13 cellular contexts compared by ENCODE assay signal in the genomic region with DNA sequence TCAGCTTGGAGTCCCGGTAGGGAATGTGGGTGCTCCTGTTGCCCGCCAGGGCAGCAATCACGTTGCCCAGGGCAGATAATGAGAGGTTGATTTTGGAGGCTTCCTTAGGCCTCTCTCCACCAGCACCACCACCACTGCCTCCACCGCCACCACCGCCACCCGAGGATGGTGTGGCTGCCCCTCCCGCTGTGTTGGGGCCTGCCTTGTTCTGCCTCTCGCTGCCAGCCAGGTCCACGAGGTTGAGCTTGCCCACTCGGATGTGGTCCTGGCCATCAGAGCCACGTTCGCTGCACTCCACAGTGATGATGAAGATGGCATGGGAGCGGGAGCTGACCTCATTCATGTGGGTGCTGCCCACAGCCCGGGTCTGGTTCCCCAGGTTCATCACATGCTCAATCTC. TPM values are rescaled to one million over a fixed set of nuclear protein-coding genes. Genes with fewer than 3 reads are reported as not detected.
DNase-seq lines count a peak whose midpoint lies in the region; ATAC-seq, FAIRE-seq and TF ChIP-seq lines count a peak whose summit lies in the region.
"Had no signal": no experiment of that assay in that cellular context is flagged by ENCODE, and none has a peak within 500 bp of the region (broad histone marks: within the 10 kb centered on the region; RNA-seq: fewer than 3 reads in every experiment).

No MANE protein-coding gene starts in this region.

- TF ChIP-seq CTCF in GM23338 (conservative IDR thresholded peaks at IDR 0.05; ENCODE audit: low read depth in 2 of 2) (no peak), astrocyte (IDR thresholded peaks at IDR 0.05; ENCODE audit: insufficient read depth, low read depth, low read length) (no peak)

- FAIRE-seq in astrocyte (lab: Jason Lieb, UNC) = no peak

- peaks cover 32% of the 10 kb centered on the region for H3K4me1 ChIP-seq in ACC112 (ENCODE audit: control insufficient read depth, insufficient read depth, low read length, unreplicated experiment)
- H3K4me1 ChIP-seq in GM23338 (ENCODE audit: insufficient read depth) = peaks cover 34% of the 10 kb centered on the region
- H3K4me1 ChIP-seq in astrocyte (ENCODE audit: insufficient read depth, low read length) = peaks cover 45% of the 10 kb centered on the region
- H3K4me1 ChIP-seq in mesodermal cell (ENCODE audit: control insufficient read depth, insufficient read depth, low read length, poor library complexity, severe bottlenecking) = peaks cover 36% of the 10 kb centered on the region
- H3K4me1 ChIP-seq: breast epithelium had no signal

- H3K4me1 Mint-ChIP-seq in GM23338 (peaks cover 51% of the 10 kb centered on the region), astrocyte (ENCODE audit: low read depth, unreplicated experiment) (peaks cover 43% of the 10 kb centered on the region)

- peak overlapping the region; percentile 88; the same call in 1 of the 2 replicates for H3K4me3 ChIP-seq in ACC112 (ENCODE audit: low read depth, low read length)
- H3K4me3 ChIP-seq in GM23338 = peak overlapping the region; percentile 96
- peak overlapping the region; percentile 63 for H3K4me3 ChIP-seq in astrocyte (ENCODE audit: insufficient read depth, low read depth, low read length)
- H3K4me3 ChIP-seq in mesodermal cell (ENCODE audit: extremely low read depth, insufficient read depth, low read length, poor library complexity, severe bottlenecking) = peak overlapping the region; percentile 79

- no peaks in the 10 kb centered on the region; the same call in 1 of the 2 replicates for H3K9me2 ChIP-seq in GM23338 (ENCODE audit: insufficient read depth)

- H3K9me3 Mint-ChIP-seq in GM23338 (no peaks in the 10 kb centered on the region; the same call in 1 of the 3 replicates), astrocyte (ENCODE audit: unreplicated experiment) (no peaks in the 10 kb centered on the region)

- H2AFZ ChIP-seq in ACC112 (ENCODE audit: low read length, unreplicated experiment) = no peak overlapping the region
- no peak overlapping the region for H2AFZ ChIP-seq in GM23338
- H2AFZ ChIP-seq in astrocyte (ENCODE audit: low read depth, low read length) = no peak overlapping the region

- 98 to 100% methylated on average over 8 to 11 of the region's 14 CpGs for WGBS in mesodermal cell (ENCODE audit: insufficient coverage in 2 of 2), 2 experiments

- ATAC-seq in GM23338 (no peak), GM18909 (IDR thresholded peaks at IDR 0.05; ENCODE audit: poor library complexity, unreplicated experiment) (no peak), GM19452 (IDR thresholded peaks at IDR 0.05; ENCODE audit: unreplicated experiment) (no peak)

- peak overlapping the region; percentile 82 for H3K4me3 Mint-ChIP-seq in GM23338
- peak overlapping the region; percentile 84 for H3K4me3 Mint-ChIP-seq in astrocyte (ENCODE audit: unreplicated experiment)

- peak overlapping the region; percentile 94 for H3K4me2 ChIP-seq in GM23338
- peak overlapping the region; percentile 84 for H3K4me2 ChIP-seq in astrocyte (ENCODE audit: low read length)

- no peaks in the 10 kb centered on the region for H3K36me3 ChIP-seq in ACC112 (ENCODE audit: insufficient read depth, low read length)
- no peaks in the 10 kb centered on the region for H3K36me3 ChIP-seq in GM23338 (ENCODE audit: insufficient read depth)
- H3K36me3 ChIP-seq in astrocyte (ENCODE audit: insufficient read depth, low read length) = no peaks in the 10 kb centered on the region
- H3K36me3 ChIP-seq in mesodermal cell (ENCODE audit: control insufficient read depth, insufficient read depth, low read length) = peaks cover 34% of the 10 kb centered on the region
- H3K36me3 ChIP-seq: breast epithelium, thyroid gland had no signal

- H3K9ac ChIP-seq in astrocyte (ENCODE audit: low read length) = no peak overlapping the region

- H3K27ac ChIP-seq in ACC112 (ENCODE audit: low read depth, low read length) (no peak overlapping the region), GM23338 (ENCODE audit: low read depth) (no peak overlapping the region), astrocyte (ENCODE audit: low read depth, low read length) (no peak overlapping the region), mesodermal cell (ENCODE audit: low read depth, low read length, severe bottlenecking) (no peak overlapping the region)
- H3K27ac ChIP-seq: breast epithelium had no signal

- H3K79me2 ChIP-seq in ACC112 (ENCODE audit: control insufficient read depth, insufficient read depth, low read length, unreplicated experiment) = peaks cover 15% of the 10 kb centered on the region
- H3K79me2 ChIP-seq in GM23338 (replicated peaks; ENCODE audit: insufficient read depth) = peaks cover 48% of the 10 kb centered on the region
- H3K79me2 ChIP-seq in astrocyte (ENCODE audit: insufficient read depth, low read length) = peaks cover 56% of the 10 kb centered on the region

- DNase-seq in GM23338 (ENCODE audit: low spot score) (no peak), astrocyte (ENCODE audit: low read depth) (no peak), LoVo (ENCODE audit: low spot score) (no peak)
- DNase-seq in stimulated activated CD8-positive, alpha-beta memory T cell treated with anti-CD3 and anti-CD28 coated beads, Interleukin-4, amount 100 ng/mL, for 48 hours = no peak
- DNase-seq: activated CD4-positive, alpha-beta T cell treated with anti-CD3 and anti-CD28 coated beads, Interleukin-2, amount 50 U/mL, for 4 hours; SIG-M5; thyroid gland had no signal

- H3K27me3 Mint-ChIP-seq in GM23338 (ENCODE audit: insufficient read depth, low read depth, poor library complexity) = peaks cover 18% of the 10 kb centered on the region
- peaks cover under 1% of the 10 kb centered on the region for H3K27me3 Mint-ChIP-seq in astrocyte (ENCODE audit: low read depth, unreplicated experiment)

- no peak overlapping the region; the same call in 1 of the 2 replicates for H3K27ac Mint-ChIP-seq in GM23338
- H3K27ac Mint-ChIP-seq in astrocyte (ENCODE audit: unreplicated experiment) = no peak overlapping the region

- H4K20me1 ChIP-seq in GM23338 (replicated peaks; ENCODE audit: insufficient read depth) (peaks cover 10% of the 10 kb centered on the region), astrocyte (ENCODE audit: insufficient read depth, low read length) (peaks cover 25% of the 10 kb centered on the region)

- H3K27me3 ChIP-seq in ACC112 (ENCODE audit: insufficient read depth, low read length) (no peaks in the 10 kb centered on the region), GM23338 (ENCODE audit: insufficient read depth) (no peaks in the 10 kb centered on the region), astrocyte (ENCODE audit: insufficient read depth, low read length) (peaks cover 2% of the 10 kb centered on the region)
- H3K27me3 ChIP-seq: breast epithelium, esophagus muscularis mucosa, thyroid gland had no signal

- H3K36me3 Mint-ChIP-seq in GM23338 (ENCODE audit: low read depth) = peaks cover 38% of the 10 kb centered on the region
- peaks cover 26% of the 10 kb centered on the region for H3K36me3 Mint-ChIP-seq in astrocyte (ENCODE audit: low read depth, unreplicated experiment)

- no peaks in the 10 kb centered on the region for H3K9me3 ChIP-seq in astrocyte (ENCODE audit: insufficient read depth, low read depth, low read length)
- H3K9me3 ChIP-seq in mesodermal cell (ENCODE audit: control insufficient read depth, low read length) = no peaks in the 10 kb centered on the region
- H3K9me3 ChIP-seq: breast epithelium, esophagus muscularis mucosa, thyroid gland had no signal

- H3F3A ChIP-seq in GM23338 (replicated peaks; ENCODE audit: low read depth) = peaks cover 15% of the 10 kb centered on the region

TF ChIP-seq in GM23338, 12 proteins besides CTCF, POLR2A, EP300 and RAD21:
- TF ChIP-seq ZNF331 (CRISPR knock-in tag; IDR thresholded peaks at IDR 0.05; ENCODE audit: low read depth) (no peak), CREB1 (CRISPR knock-in tag; IDR thresholded peaks at IDR 0.05; ENCODE audit: low read depth) (no peak), JUNB (IDR thresholded peaks at IDR 0.05; ENCODE audit: unreplicated experiment) (no peak), EZH2 (IDR thresholded peaks at IDR 0.05; ENCODE audit: low read depth, unreplicated experiment) (no peak), EZH2phosphoT487 (IDR thresholded peaks at IDR 0.05; ENCODE audit: unreplicated experiment) (no peak), POLR2AphosphoS5 (IDR thresholded peaks at IDR 0.05; ENCODE audit: low read depth) (no peak), NANOG (IDR thresholded peaks at IDR 0.05; ENCODE audit: borderline replicate concordance) (no peak), STAT1 (IDR thresholded peaks at IDR 0.05; ENCODE audit: unreplicated experiment) (no peak)
- TF ChIP-seq, protein P1, sequence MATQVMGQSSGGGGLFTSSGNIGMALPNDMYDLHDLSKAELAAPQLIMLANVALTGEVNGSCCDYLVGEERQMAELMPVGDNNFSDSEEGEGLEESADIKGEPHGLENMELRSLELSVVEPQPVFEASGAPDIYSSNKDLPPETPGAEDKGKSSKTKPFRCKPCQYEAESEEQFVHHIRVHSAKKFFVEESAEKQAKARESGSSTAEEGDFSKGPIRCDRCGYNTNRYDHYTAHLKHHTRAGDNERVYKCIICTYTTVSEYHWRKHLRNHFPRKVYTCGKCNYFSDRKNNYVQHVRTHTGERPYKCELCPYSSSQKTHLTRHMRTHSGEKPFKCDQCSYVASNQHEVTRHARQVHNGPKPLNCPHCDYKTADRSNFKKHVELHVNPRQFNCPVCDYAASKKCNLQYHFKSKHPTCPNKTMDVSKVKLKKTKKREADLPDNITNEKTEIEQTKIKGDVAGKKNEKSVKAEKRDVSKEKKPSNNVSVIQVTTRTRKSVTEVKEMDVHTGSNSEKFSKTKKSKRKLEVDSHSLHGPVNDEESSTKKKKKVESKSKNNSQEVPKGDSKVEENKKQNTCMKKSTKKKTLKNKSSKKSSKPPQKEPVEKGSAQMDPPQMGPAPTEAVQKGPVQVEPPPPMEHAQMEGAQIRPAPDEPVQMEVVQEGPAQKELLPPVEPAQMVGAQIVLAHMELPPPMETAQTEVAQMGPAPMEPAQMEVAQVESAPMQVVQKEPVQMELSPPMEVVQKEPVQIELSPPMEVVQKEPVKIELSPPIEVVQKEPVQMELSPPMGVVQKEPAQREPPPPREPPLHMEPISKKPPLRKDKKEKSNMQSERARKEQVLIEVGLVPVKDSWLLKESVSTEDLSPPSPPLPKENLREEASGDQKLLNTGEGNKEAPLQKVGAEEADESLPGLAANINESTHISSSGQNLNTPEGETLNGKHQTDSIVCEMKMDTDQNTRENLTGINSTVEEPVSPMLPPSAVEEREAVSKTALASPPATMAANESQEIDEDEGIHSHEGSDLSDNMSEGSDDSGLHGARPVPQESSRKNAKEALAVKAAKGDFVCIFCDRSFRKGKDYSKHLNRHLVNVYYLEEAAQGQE (IDR thresholded peaks at IDR 0.05; ENCODE audit: unreplicated experiment) = no peak
TF ChIP-seq in GM23338: peak in this region for 0.

RNA-seq across cellular contexts. Expression of a gene that starts 1.3 kb away (rescaled TPM):
- 34.6 and 40.0 TPM in 2 replicates for total RNA-seq in GM23338 (2014; rRNA removed; shearing (Covaris generic))
- 14.9 and 16.7 TPM in 2 replicates for polyA plus RNA-seq in GM23338 (2016; fragmentation: Nextera tagmentation; extraction: Ambion mirVana)
- total RNA-seq in astrocyte = 37.6 and 38.7 TPM in 2 replicates
- polyA plus RNA-seq in mesodermal cell (2013, experiment 1 of 2) = 48.1 TPM
- polyA plus RNA-seq in mesodermal cell (2013, experiment 2 of 2) = 37.7 TPM

RNA-seq across cellular contexts. Expression of a gene that starts 52.9 kb away (rescaled TPM):
- total RNA-seq in GM23338 (2014; rRNA removed; shearing (Covaris generic)) = 102 and 116 TPM in 2 replicates
- 119 and 143 TPM in 2 replicates for polyA plus RNA-seq in GM23338 (2016; fragmentation: Nextera tagmentation; extraction: Ambion mirVana)
- 174 and 192 TPM in 2 replicates for total RNA-seq in astrocyte
- polyA plus RNA-seq in mesodermal cell (2013, experiment 1 of 2) = 94.4 TPM
- 108 TPM for polyA plus RNA-seq in mesodermal cell (2013, experiment 2 of 2)
